Comparison of ENCODE assay signal across 8 cellular contexts in genomic region chr3:5186854-5187151, GRCh38. TPM values are rescaled to one million over a fixed set of nuclear protein-coding genes. Genes with fewer than 3 reads are reported as not detected.
A peak's percentile ranks its signal among the peaks of the same experiment; 100 is the strongest.
DNase-seq lines count a peak whose midpoint lies in the region; ATAC-seq and TF ChIP-seq lines count a peak whose summit lies in the region.

No MANE protein-coding gene starts in this region.

- H3K36me3 ChIP-seq in CD4-positive, alpha-beta memory T cell (ENCODE audit: insufficient read depth, low read length) = no peaks in the 10 kb centered on the region

- POLR2A ChIA-PET in CD4-positive, alpha-beta memory T cell (lab: Charles Lee; ENCODE audit: partially characterized antibody) = interaction anchor here (0.6 to 6.0 kb wide), 7 partner anchors 11 to 694 kb away, joined by 3 to 206 read pairs (median 4); partner anchors contain the start of genes ARL8B, BHLHE40 and ITPR1

- H3K27ac ChIP-seq in CD4-positive, alpha-beta memory T cell (ENCODE audit: low read depth, low read length) = peak overlapping the region; percentile 87

- H3K27me3 ChIP-seq in CD4-positive, alpha-beta memory T cell (ENCODE audit: insufficient read depth, low read length) = no peaks in the 10 kb centered on the region

- peaks cover 16% of the 10 kb centered on the region for H3K4me1 ChIP-seq in CD4-positive, alpha-beta memory T cell (ENCODE audit: insufficient read depth, low read length)

- no peaks in the 10 kb centered on the region for H3K27me3 Mint-ChIP-seq in CD4-positive, alpha-beta memory T cell
- no peaks in the 10 kb centered on the region for H3K27me3 Mint-ChIP-seq in naive B cell

- peak overlapping the region; percentile 55 to 63 for H3K4me3 ChIP-seq in CD4-positive, alpha-beta memory T cell (ENCODE audit: low read length in 2 of 2)
- peak overlapping the region; percentile 68 for H3K4me3 ChIP-seq in choroid plexus epithelial cell (ENCODE audit: low read depth, low read length)

- H3K36me3 Mint-ChIP-seq in CD4-positive, alpha-beta memory T cell = peaks cover 11 to 21% of the 10 kb centered on the region in 2 donors
- H3K36me3 Mint-ChIP-seq in naive B cell = peaks cover 6 to 7% of the 10 kb centered on the region in 2 donors

- CTCF ChIA-PET in CD4-positive, alpha-beta memory T cell (lab: Charles Lee; ENCODE audit: partially characterized antibody) = interaction anchor here (1.5 to 3.2 kb wide), 4 partner anchors 9 to 66 kb away, joined by 3 to 14 read pairs (median 6); no protein-coding TSS in a partner anchor

- intact Hi-C loops in CD4-positive, alpha-beta memory T cell (cut with micrococcal nuclease) = loop anchor here (1.0 to 10.0 kb wide), 5 partner anchors 50 to 695 kb away; partner anchors contain the start of genes ARL8B, BHLHE40 and ITPR1

- peaks cover 0 to 4% (median 0%) of the 10 kb centered on the region in 8 donors for H3K9me3 Mint-ChIP-seq in CD4-positive, alpha-beta memory T cell
- H3K9me3 Mint-ChIP-seq in naive B cell = no peaks in the 10 kb centered on the region

- H3K9me3 ChIP-seq in CD4-positive, alpha-beta memory T cell (ENCODE audit: control insufficient read depth in 1 of 2, low read length in 2 of 2) = no peaks in the 10 kb centered on the region

- peak overlapping the region; percentile 89 to 95 (median 93) for H3K4me3 Mint-ChIP-seq in CD4-positive, alpha-beta memory T cell
- peak overlapping the region; percentile 94 to 98 (median 96) for H3K4me3 Mint-ChIP-seq in naive B cell

- ATAC-seq in naive B cell (ENCODE audit: low read depth in 2 of 2) (no peak), HG03571 (IDR thresholded peaks at IDR 0.05; ENCODE audit: unreplicated experiment) (no peak), HG03378 (IDR thresholded peaks at IDR 0.05; ENCODE audit: unreplicated experiment) (no peak), HG03097 (IDR thresholded peaks at IDR 0.05; ENCODE audit: low FRiP score, unreplicated experiment) (no peak)

- peak overlapping the region; percentile 91 to 98 (median 96) for H3K27ac Mint-ChIP-seq in CD4-positive, alpha-beta memory T cell
- H3K27ac Mint-ChIP-seq in naive B cell = peak overlapping the region in 5 of 6 donors; percentile 74 to 98 (median 97)

- no peak for DNase-seq in CD4-positive, alpha-beta memory T cell
- DNase-seq in Kasumi-1 (lab: John Stamatoyannopoulos, UW) (peak; percentile 43 to 46), choroid plexus epithelial cell (ENCODE audit: low read depth) (peak; percentile 63), naive B cell (no peak), T-helper 9 cell (no peak)

- peaks cover 24 to 46% (median 32%) of the 10 kb centered on the region in 4 donors for H3K4me1 Mint-ChIP-seq in CD4-positive, alpha-beta memory T cell
- H3K4me1 Mint-ChIP-seq in naive B cell = peaks cover 40 to 73% (median 64%) of the 10 kb centered on the region in 3 donors

- no peak for TF ChIP-seq CTCF in choroid plexus epithelial cell (conservative IDR thresholded peaks at IDR 0.05; ENCODE audit: low read depth, low read length)

RNA-seq across cellular contexts. Expression of gene EDEM1, which starts 0.7 kb away (rescaled TPM):
- total RNA-seq in CD4-positive, alpha-beta memory T cell = 100 to 1,000 TPM; 146 to 153 TPM
- polyA plus RNA-seq in CD4-positive, alpha-beta memory T cell = 10 to 100 TPM; 42.4 to 52.9 TPM
- 10 to 100 TPM; 43.5 to 77.8 (median 57.4) TPM for polyA plus RNA-seq in naive B cell (ENCODE audit: low read depth in 6 of 6)

Comparison
In these comparisons a context has a peak if more than half of its experiments do, and no peak if none do; other contexts are left out.
1. DNase-seq: peak in Kasumi-1 (2 of 2) and choroid plexus epithelial cell (single experiment); none in CD4-positive, alpha-beta memory T cell (0 of 5), naive B cell (single experiment) and T-helper 9 cell (single experiment).